In genomic region chr6:47161176-47161687, GRCh38 we compare ENCODE assay signal across 8 cellular contexts.
A peak's percentile ranks its signal among the peaks of the same experiment; 100 is the strongest.
DNase-seq lines count a peak whose midpoint lies in the region; ATAC-seq and TF ChIP-seq lines count a peak whose summit lies in the region.

No MANE protein-coding gene starts in this region.

- in situ Hi-C loops in Panc1 (cut with HindIII; ENCODE audit: low pct_unique_long_range_greater_than_20kb, low sequenced_read_pairs): no loop called here

- no peak overlapping the region for H3K27ac Mint-ChIP-seq in effector memory CD8-positive, alpha-beta T cell
- no peak overlapping the region for H3K27ac Mint-ChIP-seq in immature natural killer cell

- H3K4me3 Mint-ChIP-seq in effector memory CD8-positive, alpha-beta T cell: no peak overlapping the region
- H3K4me3 Mint-ChIP-seq in immature natural killer cell: no peak overlapping the region

- H3K27me3 Mint-ChIP-seq in effector memory CD8-positive, alpha-beta T cell: no peaks in the 10 kb centered on the region
- H3K27me3 Mint-ChIP-seq in immature natural killer cell (ENCODE audit: low read depth in 3 of 3): peaks cover 0 to 2% (median 2%) of the 10 kb centered on the region in 3 donors

- H3K4me3 ChIP-seq in Panc1 (ENCODE audit: low read depth in 2 of 2, low read length in 2 of 2) (no peak overlapping the region), fibroblast of pulmonary artery (replicated peaks; ENCODE audit: low read depth, low read length) (no peak overlapping the region), stomach (no peak overlapping the region)

- intact Hi-C loops in Panc1 (cut with micrococcal nuclease; ENCODE audit: unreplicated experiment) (no loop called here), stomach (cut with DNase I; ENCODE audit: low total_unique reads) (no loop called here)

- H3K9me3 ChIP-seq in Panc1 (ENCODE audit: control insufficient read depth, insufficient read depth, low read depth, low read length): no peaks in the 10 kb centered on the region
- H3K9me3 ChIP-seq in stomach: no peaks in the 10 kb centered on the region

- H3K27me3 ChIP-seq in Panc1 (ENCODE audit: control insufficient read depth, insufficient read depth, low read length) (no peaks in the 10 kb centered on the region), stomach (no peaks in the 10 kb centered on the region)

- TF ChIP-seq EP300 in stomach (IDR thresholded peaks at IDR 0.05): no peak

- CTCF ChIA-PET in Panc1 (lab: Charles Lee): no interaction called here

- peak; percentile 49 for DNase-seq in NCI-H2196 (lab: John Stamatoyannopoulos, UW; ENCODE audit: unreplicated experiment)
- DNase-seq in NCI-H2196 treated with DMSO at 0.1 percent for 48 hours (lab: John Stamatoyannopoulos, UW; ENCODE audit: unreplicated experiment): no peak
- no peak for DNase-seq in Panc1 (ENCODE audit: low read depth, low spot score)
- peak; percentile 63 for DNase-seq in fibroblast of pulmonary artery (ENCODE audit: low read depth)
- no peak for DNase-seq in stomach
- DNase-seq in effector memory CD8-positive, alpha-beta T cell: no peak
- DNase-seq in immature natural killer cell: no peak

- no peak for TF ChIP-seq POLR2A in stomach (IDR thresholded peaks at IDR 0.05)

- ATAC-seq in Panc1: peak; percentile 88
- no peak for ATAC-seq in GM18517 (IDR thresholded peaks at IDR 0.05; ENCODE audit: unreplicated experiment)
- no peak for ATAC-seq in effector memory CD8-positive, alpha-beta T cell (replicated peaks)

- no peaks in the 10 kb centered on the region for H3K4me1 Mint-ChIP-seq in effector memory CD8-positive, alpha-beta T cell (ENCODE audit: low read depth in 2 of 2)
- H3K4me1 Mint-ChIP-seq in immature natural killer cell: no peaks in the 10 kb centered on the region

- H3K27ac ChIP-seq in Panc1 (ENCODE audit: low read length) (peak overlapping the region; percentile 36), stomach (peak overlapping the region in 4 of 5 donors; percentile 25 to 65 (median 47))

- TF ChIP-seq CTCF in Panc1 (IDR thresholded peaks at IDR 0.05) (no peak), fibroblast of pulmonary artery (IDR thresholded peaks at IDR 0.05; ENCODE audit: low read length, missing control alignments) (no peak), stomach (IDR thresholded peaks at IDR 0.05) (no peak)

- no peaks in the 10 kb centered on the region for H3K36me3 Mint-ChIP-seq in effector memory CD8-positive, alpha-beta T cell (ENCODE audit: insufficient read depth)
- no peaks in the 10 kb centered on the region for H3K36me3 Mint-ChIP-seq in immature natural killer cell

- H3K4me1 ChIP-seq in Panc1 (ENCODE audit: control insufficient read depth, insufficient read depth, low read length) (no peaks in the 10 kb centered on the region), stomach (peaks cover 0 to 25% (median 0%) of the 10 kb centered on the region in 4 donors)

- H3K36me3 ChIP-seq in Panc1 (ENCODE audit: control insufficient read depth, insufficient read depth, low read length): no peaks in the 10 kb centered on the region
- H3K36me3 ChIP-seq in stomach: no peaks in the 10 kb centered on the region

- BruUV-seq in Panc1 (replicated peaks; lab: Mats Ljungman, UMichigan): no TSS peak

- POLR2A ChIA-PET in Panc1 (lab: Charles Lee): no interaction called here

- H3K9me3 Mint-ChIP-seq in effector memory CD8-positive, alpha-beta T cell: no peaks in the 10 kb centered on the region
- no peaks in the 10 kb centered on the region for H3K9me3 Mint-ChIP-seq in immature natural killer cell

Comparison
In these comparisons a context has a peak if more than half of its experiments do, and no peak if none do; other contexts are left out.
1. DNase-seq: peak in NCI-H2196 (single experiment) and fibroblast of pulmonary artery (single experiment); none in NCI-H2196 treated with DMSO at 0.1 percent for 48 hours (single experiment), Panc1 (single experiment), stomach (single experiment), effector memory CD8-positive, alpha-beta T cell (0 of 3) and immature natural killer cell (0 of 3).